In the genomic region with DNA sequence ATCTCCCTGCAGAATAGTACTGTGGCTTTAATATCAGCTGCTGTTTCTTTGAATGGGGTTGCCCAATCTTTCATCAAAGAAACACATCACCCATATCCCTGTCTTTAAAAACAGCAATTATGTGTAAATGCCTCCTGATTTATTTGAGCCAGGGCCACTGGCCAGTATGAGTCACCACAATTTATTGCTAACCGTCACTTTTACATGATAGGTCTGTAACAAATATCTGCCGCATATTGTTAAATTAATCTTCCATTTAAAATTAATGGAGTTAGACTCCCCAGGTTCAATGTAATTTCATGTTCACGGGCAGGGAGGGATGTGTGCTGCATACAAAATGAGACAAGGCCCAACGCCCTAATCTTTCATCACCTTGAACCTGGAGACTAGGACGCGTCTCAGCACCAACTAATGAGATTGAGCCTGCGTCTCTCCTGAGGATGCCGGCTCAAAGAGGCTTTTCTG, we compare ENCODE assay signal across 15 cellular contexts.
A peak's percentile ranks its signal among the peaks of the same experiment; 100 is the strongest.
DNase-seq lines count a peak whose midpoint lies in the region; ATAC-seq and TF ChIP-seq lines count a peak whose summit lies in the region.
"Had no signal": no experiment of that assay in that cellular context is flagged by ENCODE, and none has a peak within 500 bp of the region (broad histone marks: within the 10 kb centered on the region; RNA-seq: fewer than 3 reads in every experiment).

No MANE protein-coding gene starts in this region.

- peaks cover 0 to 8% of the 10 kb centered on the region in 2 donors for H3K4me1 ChIP-seq in adrenal gland (replicated peaks in 1 of 2)
- H3K4me1 ChIP-seq: SJCRH30, testis had no signal

- H3K27ac Mint-ChIP-seq in activated CD4-positive, alpha-beta T cell treated with anti-CD3 and anti-CD28 coated beads, Interleukin-2, amount 10 ng/mL, durations not matched to agents 24 days and 14 days = no peak overlapping the region

- WGBS in adrenal gland, 4 donors = 60 to 66% (median 62%) methylated on average over 8 of the region's 8 CpGs

- no peak for ATAC-seq in HG02642 (IDR thresholded peaks at IDR 0.05; ENCODE audit: poor library complexity, unreplicated experiment)
- ATAC-seq: K562 had no signal

- no peak overlapping the region for H3K4me3 ChIP-seq in adrenal gland
- no peak overlapping the region for H3K4me3 ChIP-seq in foreskin fibroblast (ENCODE audit: low read depth in 1 of 2, low read length in 2 of 2)
- H3K4me3 ChIP-seq: K562, SJCRH30, testis had no signal

- no peaks in the 10 kb centered on the region for H3K36me3 Mint-ChIP-seq in activated CD4-positive, alpha-beta T cell treated with anti-CD3 and anti-CD28 coated beads, Interleukin-2, amount 10 ng/mL, durations not matched to agents 24 days and 14 days (ENCODE audit: low read depth)

- no peaks in the 10 kb centered on the region for H3K27me3 ChIP-seq in adrenal gland
- H3K27me3 ChIP-seq: SJCRH30, testis had no signal

- no peaks in the 10 kb centered on the region for H3K9me3 ChIP-seq in adrenal gland (replicated peaks in 1 of 3)
- H3K9me3 ChIP-seq: SJCRH30, testis had no signal

- no peak for TF ChIP-seq CTCF in adrenal gland (IDR thresholded peaks at IDR 0.05)
- no peak for TF ChIP-seq CTCF in foreskin fibroblast (IDR thresholded peaks at IDR 0.05; ENCODE audit: low read depth, low read length)

- no peaks in the 10 kb centered on the region for H3K4me1 Mint-ChIP-seq in activated CD4-positive, alpha-beta T cell treated with anti-CD3 and anti-CD28 coated beads, Interleukin-2, amount 10 ng/mL, durations not matched to agents 24 days and 14 days

- intact Hi-C loops in adrenal gland (cut with DNase I) = no loop called here
- intact Hi-C loops in activated CD4-positive, alpha-beta T cell treated with anti-CD3 and anti-CD28 coated beads, Interleukin-2, amount 10 ng/mL, durations not matched to agents 24 days and 14 days (cut with micrococcal nuclease) = no loop called here

- no peaks in the 10 kb centered on the region for H3K27me3 Mint-ChIP-seq in activated CD4-positive, alpha-beta T cell treated with anti-CD3 and anti-CD28 coated beads, Interleukin-2, amount 10 ng/mL, durations not matched to agents 24 days and 14 days

- H3K4me3 Mint-ChIP-seq in activated CD4-positive, alpha-beta T cell treated with anti-CD3 and anti-CD28 coated beads, Interleukin-2, amount 10 ng/mL, durations not matched to agents 24 days and 14 days = no peak overlapping the region

- H3K27ac ChIP-seq in adrenal gland = no peak overlapping the region
- H3K27ac ChIP-seq: C4-2B, SJCRH30, testis had no signal

- no peaks in the 10 kb centered on the region for H3K36me3 ChIP-seq in adrenal gland (replicated peaks in 1 of 2)
- H3K36me3 ChIP-seq: SJCRH30 had no signal

- TF ChIP-seq POLR2A in adrenal gland (IDR thresholded peaks at IDR 0.05) = no peak

- DNase-seq in DMS153 treated with DMSO at 0.1 percent for 48 hours (lab: John Stamatoyannopoulos, UW; ENCODE audit: unreplicated experiment) = peak; percentile 13
- DNase-seq in NCI-H1930 (lab: John Stamatoyannopoulos, UW) = peak; percentile 87 to 89
- peak in 5 of 7 donors; percentile 7 to 59 (median 17) for DNase-seq in adrenal gland
- DNase-seq in retina = peak; percentile 8
- DNase-seq in foreskin fibroblast = no peak
- DNase-seq in activated CD4-positive, alpha-beta T cell treated with anti-CD3 and anti-CD28 coated beads, Interleukin-2, amount 10 ng/mL, durations not matched to agents 24 days and 14 days = no peak
- no peak for DNase-seq in hypothalamus (lab: John Stamatoyannopoulos, UW)
- DNase-seq: anterior cingulate cortex, GDM1, NCI-H187, SJCRH30, testis had no signal

- no peaks in the 10 kb centered on the region for H3K9me3 Mint-ChIP-seq in activated CD4-positive, alpha-beta T cell treated with anti-CD3 and anti-CD28 coated beads, Interleukin-2, amount 10 ng/mL, durations not matched to agents 24 days and 14 days

Comparison
In these comparisons a context has a peak if more than half of its experiments do, and no peak if none do; other contexts are left out.
1. DNase-seq: peak in DMS153 treated with DMSO at 0.1 percent for 48 hours (single experiment), NCI-H1930 (2 of 2), adrenal gland (5 of 7) and retina (single experiment); none in foreskin fibroblast (0 of 2), activated CD4-positive, alpha-beta T cell treated with anti-CD3 and anti-CD28 coated beads, Interleukin-2, amount 10 ng/mL, durations not matched to agents 24 days and 14 days (single experiment) and hypothalamus (0 of 51).